ENCODE assay signal across 11 cellular contexts in the genomic region with DNA sequence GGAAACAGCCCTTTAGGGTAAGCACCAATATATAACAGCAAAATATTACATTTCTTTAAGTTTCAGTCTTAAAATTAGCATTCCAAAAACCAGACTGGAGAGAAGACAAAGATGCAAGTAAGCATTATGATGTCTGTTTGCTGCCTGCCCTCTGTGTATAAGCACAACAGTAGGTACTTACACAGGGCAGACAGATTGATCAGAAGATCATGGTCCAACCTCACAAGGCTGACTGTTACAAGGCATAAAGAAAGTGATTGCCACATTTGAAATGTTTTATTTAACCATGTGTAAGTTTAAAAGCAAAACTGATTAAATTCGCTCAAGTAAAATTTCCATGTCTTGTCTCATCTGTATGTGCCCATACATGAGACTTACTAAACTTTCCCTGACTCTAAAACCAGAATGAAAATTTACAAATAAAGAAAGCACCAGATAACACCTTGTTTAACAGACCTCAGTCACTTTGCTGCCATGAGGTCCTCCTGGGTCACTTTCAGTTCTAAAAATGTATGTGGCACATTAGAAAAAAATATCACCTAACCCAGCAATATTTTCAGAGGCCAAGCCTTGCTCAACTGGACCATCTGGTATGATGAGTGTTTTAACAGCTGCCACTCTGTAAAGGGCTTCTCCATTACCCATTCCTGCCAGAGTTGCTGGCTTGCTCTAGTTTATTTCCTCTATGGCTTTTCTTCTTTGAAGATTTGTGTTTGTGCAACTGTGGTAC.
DNase-seq lines count a peak whose midpoint lies in the region; ATAC-seq lines count a peak whose summit lies in the region.
"Had no signal": no experiment of that assay in that cellular context is flagged by ENCODE, and none has a peak within 500 bp of the region (broad histone marks: within the 10 kb centered on the region; RNA-seq: fewer than 3 reads in every experiment).

No MANE protein-coding gene starts in this region.

- peak; percentile 12 for DNase-seq in COR-L47 (lab: John Stamatoyannopoulos, UW)
- DNase-seq in NCI-H2029 treated with DMSO at 0.1 percent for 48 hours (lab: John Stamatoyannopoulos, UW): peak; percentile 68
- DNase-seq in NCI-H2227 (lab: John Stamatoyannopoulos, UW; ENCODE audit: unreplicated experiment): no peak
- DNase-seq in OCI-M2 (lab: John Stamatoyannopoulos, UW; ENCODE audit: unreplicated experiment): no peak
- no peak for DNase-seq in OCI-M1 (lab: John Stamatoyannopoulos, UW)
- no peak for DNase-seq in DMS114 treated with DMSO at 0.1 percent for 48 hours (lab: John Stamatoyannopoulos, UW; ENCODE audit: unreplicated experiment)
- DNase-seq: activated B cell treated with CpG ODN at 0.5 μM for 24 hours; activated naive CD8-positive, alpha-beta T cell treated with anti-CD3 and anti-CD28 coated beads, Interleukin-2, amount 10 ng/mL, durations not matched to agents 7 days and 5 days; islet precursor cell had no signal

- ATAC-seq in GM19328 (IDR thresholded peaks at IDR 0.05; ENCODE audit: unreplicated experiment) (peak; percentile 64), HG02885 (IDR thresholded peaks at IDR 0.05; ENCODE audit: poor library complexity, unreplicated experiment) (peak; percentile 77)

Comparison
In these comparisons a context has a peak if more than half of its experiments do, and no peak if none do; other contexts are left out.
1. DNase-seq: peak in COR-L47 (single experiment) and NCI-H2029 treated with DMSO at 0.1 percent for 48 hours (single experiment); none in NCI-H2227 (single experiment), OCI-M2 (single experiment), OCI-M1 (single experiment) and DMS114 treated with DMSO at 0.1 percent for 48 hours (single experiment).